Comparison of ENCODE assay signal across 9 cellular contexts in genomic region chr12:66190519-66191406, GRCh38. TPM values are rescaled to one million over a fixed set of nuclear protein-coding genes. Genes with fewer than 3 reads are reported as not detected.
DNase-seq lines count a peak whose midpoint lies in the region; ATAC-seq and TF ChIP-seq lines count a peak whose summit lies in the region.
"Had no signal": no experiment of that assay in that cellular context is flagged by ENCODE, and none has a peak within 500 bp of the region (broad histone marks: within the 10 kb centered on the region; RNA-seq: fewer than 3 reads in every experiment).

No MANE protein-coding gene starts in this region.

- H3K36me3 ChIP-seq in mesenchymal stem cell (ENCODE audit: control insufficient read depth in 1 of 2, insufficient read depth in 2 of 2, low read depth in 1 of 2, low read length in 2 of 2): peaks cover 0 to 6% of the 10 kb centered on the region in 2 experiments

- no peak overlapping the region for H3K18ac ChIP-seq in mesenchymal stem cell (ENCODE audit: low read depth in 1 of 2, low read length in 2 of 2)

- H2BK5ac ChIP-seq in mesenchymal stem cell (ENCODE audit: low read depth, low read length, poor library complexity, severe bottlenecking): no peak overlapping the region

- H3K27me3 Mint-ChIP-seq in activated B cell treated with CpG ODN at 0.5 μM for 24 hours: peaks cover 19% of the 10 kb centered on the region

- peaks cover 0 to 42% of the 10 kb centered on the region in 2 experiments for H3K27me3 ChIP-seq in mesenchymal stem cell (ENCODE audit: control insufficient read depth in 1 of 2, insufficient read depth in 1 of 2, low read length in 2 of 2)

- no peak overlapping the region for H4K91ac ChIP-seq in mesenchymal stem cell (ENCODE audit: low read length)

- POLR2A ChIA-PET in activated B cell treated with CpG ODN at 0.5 μM for 24 hours (lab: Charles Lee): interaction anchor here (0.6 to 5.0 kb wide), 3 partner anchors 21 to 45 kb away, joined by 3 to 34 read pairs (median 5); partner anchors contain the start of gene TMBIM4

- H3K27ac ChIP-seq in mesenchymal stem cell (ENCODE audit: low read length, poor library complexity, severe bottlenecking): no peak overlapping the region

- intact Hi-C loops in activated B cell treated with CpG ODN at 0.5 μM for 24 hours (cut with micrococcal nuclease): no loop called here

- peak overlapping the region in 1 of 2 experiments; percentile 84 for H3K4me3 ChIP-seq in mesenchymal stem cell (ENCODE audit: insufficient read depth in 1 of 2, low read depth in 1 of 2, low read length in 2 of 2)

- ATAC-seq in HG02981 (IDR thresholded peaks at IDR 0.05; ENCODE audit: unreplicated experiment) (peak; percentile 31), activated B cell treated with CpG ODN at 0.5 μM for 24 hours (ENCODE audit: low read depth) (peak; percentile 36), HG03469 (IDR thresholded peaks at IDR 0.05; ENCODE audit: unreplicated experiment) (no peak)

- no peak overlapping the region for H4K8ac ChIP-seq in mesenchymal stem cell (ENCODE audit: low read length)

- no peaks in the 10 kb centered on the region for H3K9me3 ChIP-seq in mesenchymal stem cell (ENCODE audit: control insufficient read depth, low read length)

- H2BK12ac ChIP-seq in mesenchymal stem cell (ENCODE audit: low read length in 2 of 2): no peak overlapping the region

- peak overlapping the region; percentile 92 for H3K9ac ChIP-seq in mesenchymal stem cell (ENCODE audit: low read length)

- H2BK15ac ChIP-seq in mesenchymal stem cell (ENCODE audit: low read depth, poor library complexity, severe bottlenecking): no peak overlapping the region

- 100% methylated on average over 2 of the region's 2 CpGs for WGBS in mesenchymal stem cell

- no peak overlapping the region for H2AK5ac ChIP-seq in mesenchymal stem cell (ENCODE audit: low read length, severe bottlenecking)

- H3K4ac ChIP-seq in mesenchymal stem cell (ENCODE audit: low read depth in 1 of 2, low read length in 2 of 2): no peak overlapping the region

- H3K14ac ChIP-seq in mesenchymal stem cell (ENCODE audit: low read length in 2 of 2): no peak overlapping the region

- H3K79me1 ChIP-seq in mesenchymal stem cell (replicated peaks; ENCODE audit: low read length, poor library complexity, severe bottlenecking): no peaks in the 10 kb centered on the region

- H3K27ac Mint-ChIP-seq in activated B cell treated with CpG ODN at 0.5 μM for 24 hours: peak overlapping the region; percentile 67

- peak overlapping the region; percentile 79 for H3K4me3 Mint-ChIP-seq in activated B cell treated with CpG ODN at 0.5 μM for 24 hours

- H3K23ac ChIP-seq in mesenchymal stem cell (ENCODE audit: low read length in 2 of 2): no peak overlapping the region

- H3K4me1 ChIP-seq in mesenchymal stem cell (ENCODE audit: control insufficient read depth, insufficient read depth, low read depth, low read length): peaks cover 9% of the 10 kb centered on the region

- peak; percentile 12 for DNase-seq in EL
- no peak for DNase-seq in activated B cell treated with CpG ODN at 0.5 μM for 24 hours
- no peak for DNase-seq in mesenchymal stem cell
- DNase-seq in central memory CD4-positive, alpha-beta T cell: no peak
- DNase-seq in putamen (ENCODE audit: low spot score): no peak
- no peak for DNase-seq in GM19238 (ENCODE audit: insufficient read length, low spot score)
- DNase-seq: activated gamma-delta T cell had no signal

- no peaks in the 10 kb centered on the region for H3K9me3 Mint-ChIP-seq in activated B cell treated with CpG ODN at 0.5 μM for 24 hours

- H3K4me1 Mint-ChIP-seq in activated B cell treated with CpG ODN at 0.5 μM for 24 hours: peaks cover 48% of the 10 kb centered on the region

- TF ChIP-seq CTCF in activated B cell treated with CpG ODN at 0.5 μM for 24 hours (IDR thresholded peaks at IDR 0.05): no peak

- no peak overlapping the region for H3K4me2 ChIP-seq in mesenchymal stem cell (ENCODE audit: low read length, poor library complexity, severe bottlenecking)

- H2AFZ ChIP-seq in mesenchymal stem cell (ENCODE audit: low read depth, low read length): no peak overlapping the region

- CTCF ChIA-PET in activated B cell treated with CpG ODN at 0.5 μM for 24 hours (lab: Charles Lee): no interaction called here

- H2BK120ac ChIP-seq in mesenchymal stem cell (ENCODE audit: low read depth, low read length): no peak overlapping the region

- H3K36me3 Mint-ChIP-seq in activated B cell treated with CpG ODN at 0.5 μM for 24 hours (ENCODE audit: low read depth): no peaks in the 10 kb centered on the region

RNA-seq across cellular contexts. Expression of gene IRAK3, which starts 1.7 kb away (rescaled TPM):
- total RNA-seq in activated B cell treated with CpG ODN at 0.5 μM for 24 hours: 5.6 and 6.6 TPM in 2 replicates
- 0.58 TPM for polyA plus RNA-seq in mesenchymal stem cell (2013, experiment 1 of 2)
- 0.92 TPM for polyA plus RNA-seq in mesenchymal stem cell (2013, experiment 2 of 2)

RNA-seq across cellular contexts. Expression of gene TMBIM4, which starts 21.0 kb away (rescaled TPM):
- total RNA-seq in activated B cell treated with CpG ODN at 0.5 μM for 24 hours: 91.8 and 93.5 TPM in 2 replicates
- polyA plus RNA-seq in mesenchymal stem cell (2013, experiment 1 of 2): 76.8 TPM
- polyA plus RNA-seq in mesenchymal stem cell (2013, experiment 2 of 2): 70.1 TPM
